Comparison of ENCODE assay signal across 26 cellular contexts in the genomic region with DNA sequence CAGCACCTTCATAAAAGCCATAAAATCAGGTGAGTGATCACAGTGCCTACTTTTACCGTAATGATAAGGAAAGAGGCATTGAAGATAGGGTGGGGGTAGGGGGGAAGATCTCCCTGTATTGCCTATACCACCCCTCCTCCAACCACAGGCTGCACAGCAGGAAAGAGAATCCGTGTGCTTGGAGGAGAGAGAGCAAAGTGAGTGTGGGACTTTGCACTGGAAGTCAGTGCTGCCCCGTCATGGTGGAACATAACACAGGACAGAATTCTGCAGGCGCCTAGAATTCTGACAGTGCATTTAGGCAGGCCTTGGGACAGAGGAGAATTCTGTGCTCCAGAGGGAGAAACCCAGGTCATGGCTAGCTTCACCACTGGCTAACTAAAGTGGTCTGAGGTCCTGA. TPM values are rescaled to one million over a fixed set of nuclear protein-coding genes. Genes with fewer than 3 reads are reported as not detected.
A peak's percentile ranks its signal among the peaks of the same experiment; 100 is the strongest.
DNase-seq lines count a peak whose midpoint lies in the region; ATAC-seq and TF ChIP-seq lines count a peak whose summit lies in the region.
"Had no signal": no experiment of that assay in that cellular context is flagged by ENCODE, and none has a peak within 500 bp of the region (broad histone marks: within the 10 kb centered on the region; RNA-seq: fewer than 3 reads in every experiment).

No MANE protein-coding gene starts in this region.

- H3K4me1 Mint-ChIP-seq in GM23338 = peaks cover 12% of the 10 kb centered on the region; the same call in 2 of the 3 replicates
- H3K4me1 Mint-ChIP-seq: B cell had no signal

- intact Hi-C loops in body of pancreas (cut with DNase I) = loop anchor here (10.0 kb wide), 2 partner anchors 69 to 289 kb away; no protein-coding TSS in a partner anchor

- H4K91ac ChIP-seq in neuronal stem cell (ENCODE audit: low read depth, low read length, poor library complexity) = no peak overlapping the region

- H3K4me1 ChIP-seq in GM23338 (ENCODE audit: insufficient read depth) = no peaks in the 10 kb centered on the region
- peaks cover 49% of the 10 kb centered on the region for H3K4me1 ChIP-seq in body of pancreas
- H3K4me1 ChIP-seq in neuronal stem cell (ENCODE audit: control insufficient read depth in 2 of 2, insufficient read depth in 1 of 2, low read depth in 1 of 2, low read length in 2 of 2) = peaks cover 0 to 5% of the 10 kb centered on the region in 2 donors

- no peaks in the 10 kb centered on the region for H3K27me3 ChIP-seq in GM23338 (ENCODE audit: insufficient read depth)
- no peaks in the 10 kb centered on the region for H3K27me3 ChIP-seq in body of pancreas
- no peaks in the 10 kb centered on the region for H3K27me3 ChIP-seq in neuronal stem cell (ENCODE audit: control insufficient read depth in 3 of 3, insufficient read depth in 3 of 3, low read depth in 1 of 3, low read length in 3 of 3)

- no peak overlapping the region for H3K4me3 Mint-ChIP-seq in GM23338
- H3K4me3 Mint-ChIP-seq: B cell; CD8-positive, alpha-beta T cell; HFFc6 had no signal

- no peaks in the 10 kb centered on the region for H3F3A ChIP-seq in GM23338 (replicated peaks; ENCODE audit: low read depth)

- H3K36me3 ChIP-seq in GM23338 (ENCODE audit: insufficient read depth) (no peaks in the 10 kb centered on the region), body of pancreas (replicated peaks in 1 of 2; ENCODE audit: insufficient read depth in 1 of 2, low read depth in 2 of 2) (no peaks in the 10 kb centered on the region), neuronal stem cell (replicated peaks in 1 of 2; ENCODE audit: control insufficient read depth in 2 of 2, insufficient read depth in 2 of 2, low read length in 2 of 2) (no peaks in the 10 kb centered on the region)
- H3K36me3 ChIP-seq: HAP-1 had no signal

- peak overlapping the region; percentile 68 for H2AFZ ChIP-seq in GM23338
- no peak overlapping the region for H2AFZ ChIP-seq in neuronal stem cell (ENCODE audit: low read length)

- H3K23ac ChIP-seq in neuronal stem cell (ENCODE audit: low read depth, low read length, poor library complexity) = no peak overlapping the region

- H4K8ac ChIP-seq in neuronal stem cell (ENCODE audit: low read depth, low read length) = no peak overlapping the region

- TF ChIP-seq CTCF in GM23338 (conservative IDR thresholded peaks at IDR 0.05; ENCODE audit: low read depth in 2 of 2) (no peak), body of pancreas (IDR thresholded peaks at IDR 0.05) (no peak)

- no peak overlapping the region for H2AK5ac ChIP-seq in neuronal stem cell (ENCODE audit: low read depth, low read length)

- H2BK15ac ChIP-seq in neuronal stem cell (ENCODE audit: low read length) = no peak overlapping the region

- no peaks in the 10 kb centered on the region for H3K36me3 Mint-ChIP-seq in GM23338 (ENCODE audit: low read depth)
- H3K36me3 Mint-ChIP-seq: CD8-positive, alpha-beta T cell had no signal

- no peak overlapping the region for H3K27ac ChIP-seq in GM23338 (ENCODE audit: low read depth)
- H3K27ac ChIP-seq in body of pancreas = peak overlapping the region in 1 of 4 donors; percentile 59
- H3K27ac ChIP-seq in neuronal stem cell (replicated peaks; ENCODE audit: low read length) = no peak overlapping the region
- H3K27ac ChIP-seq: 22Rv1, C4-2B had no signal

- H3K9me2 ChIP-seq in GM23338 (ENCODE audit: insufficient read depth) = no peaks in the 10 kb centered on the region
- H3K9me2 ChIP-seq: SK-N-SH had no signal

- peaks cover 4% of the 10 kb centered on the region for H3K27me3 Mint-ChIP-seq in GM23338 (ENCODE audit: insufficient read depth, low read depth, poor library complexity)
- H3K27me3 Mint-ChIP-seq: B cell had no signal

- H3K79me1 ChIP-seq in neuronal stem cell (ENCODE audit: low read depth, low read length) = no peaks in the 10 kb centered on the region

- no peak overlapping the region for H3K4me3 ChIP-seq in GM23338
- H3K4me3 ChIP-seq in body of pancreas = no peak overlapping the region
- no peak overlapping the region for H3K4me3 ChIP-seq in neuronal stem cell (ENCODE audit: low read length in 2 of 2)
- H3K4me3 ChIP-seq: GM12878, HAP-1 had no signal

- no peak for DNase-seq in GM23338 (ENCODE audit: low spot score)
- DNase-seq in body of pancreas = peak; percentile 34 to 63 (median 45)
- DNase-seq in left kidney (ENCODE audit: low read depth, low spot score) = peak; percentile 19
- no peak for DNase-seq in neuronal stem cell (ENCODE audit: low spot score)
- no peak for DNase-seq in activated CD8-positive, alpha-beta memory T cell treated with anti-CD3 and anti-CD28 coated beads, Interleukin-2, amount 50 U/mL, for 48 hours
- DNase-seq in retina = no peak
- DNase-seq: Caco-2; CD8-positive, alpha-beta T cell; HFFc6; Kasumi-1; NCI-H1092 treated with DMSO at 0.1 percent for 48 hours; NCI-H1436; NCI-H187; NCI-H2171 treated with DMSO at 0.1 percent for 48 hours; NCI-H345; NCI-H524; NCI-H748 treated with DMSO at 0.1 percent for 48 hours; NK-92 treated with Interleukin-12 subunit alpha and Interleukin-12 subunit beta, amount 100 ng/mL, for 24 hours; PC-3; SK-N-SH had no signal

- H3K9ac ChIP-seq in neuronal stem cell (ENCODE audit: low read depth, low read length, poor library complexity) = no peak overlapping the region
- H3K9ac ChIP-seq: SK-N-SH had no signal

- H3K9me3 ChIP-seq in body of pancreas = no peaks in the 10 kb centered on the region
- H3K9me3 ChIP-seq in neuronal stem cell (replicated peaks in 1 of 2; ENCODE audit: control insufficient read depth in 2 of 2, insufficient read depth in 1 of 2, low read depth in 1 of 2, low read length in 2 of 2) = no peaks in the 10 kb centered on the region
- H3K9me3 ChIP-seq: Caco-2, SK-N-SH had no signal

- no peaks in the 10 kb centered on the region for H3K79me2 ChIP-seq in GM23338 (replicated peaks; ENCODE audit: insufficient read depth)

- H3K4me2 ChIP-seq in GM23338 = no peak overlapping the region
- no peak overlapping the region for H3K4me2 ChIP-seq in neuronal stem cell (ENCODE audit: insufficient read depth, low read length, poor library complexity, severe bottlenecking)
- H3K4me2 ChIP-seq: SK-N-SH had no signal

- WGBS in body of pancreas, 2 donors = 16 to 37% methylated on average over 4 of the region's 4 CpGs
- WGBS in neuronal stem cell (ENCODE audit: extremely low coverage in 2 of 2, insufficient read length in 2 of 2, insufficient replicate concordance in 1 of 2), 2 donors = no CpG with 5 or more reads among the region's 4 CpGs

- H3K14ac ChIP-seq in neuronal stem cell (ENCODE audit: low read length) = no peak overlapping the region

- H3K4ac ChIP-seq in neuronal stem cell (ENCODE audit: low read length) = no peak overlapping the region

- H2BK5ac ChIP-seq in neuronal stem cell (ENCODE audit: low read length) = no peak overlapping the region

- ATAC-seq in GM23338 (no peak), body of pancreas (peak; percentile 72), GM19463 (IDR thresholded peaks at IDR 0.05; ENCODE audit: unreplicated experiment) (no peak)
- ATAC-seq: CD8-positive, alpha-beta T cell; GM12878; PC-3 had no signal

- peak overlapping the region; percentile 9 for H3K18ac ChIP-seq in neuronal stem cell (ENCODE audit: low read length)

- H2BK120ac ChIP-seq in neuronal stem cell (ENCODE audit: low read depth, low read length) = no peak overlapping the region

- H3K27ac Mint-ChIP-seq in GM23338 = no peak overlapping the region
- H3K27ac Mint-ChIP-seq: B cell; CD8-positive, alpha-beta T cell; HFFc6 had no signal

- H3K9me3 Mint-ChIP-seq in GM23338 = no peaks in the 10 kb centered on the region
- H3K9me3 Mint-ChIP-seq: HFFc6 had no signal

- no peaks in the 10 kb centered on the region for H4K20me1 ChIP-seq in GM23338 (replicated peaks; ENCODE audit: insufficient read depth)

- no peak overlapping the region for H2BK12ac ChIP-seq in neuronal stem cell (ENCODE audit: low read length)

- TF ChIP-seq POLR2A in body of pancreas (IDR thresholded peaks at IDR 0.05) = no peak

TF ChIP-seq in GM23338, 12 proteins besides CTCF, POLR2A, EP300 and RAD21 (continues in another document):
- TF ChIP-seq CREB1 (CRISPR knock-in tag; IDR thresholded peaks at IDR 0.05; ENCODE audit: low read depth) (no peak), NANOG (IDR thresholded peaks at IDR 0.05; ENCODE audit: borderline replicate concordance) (no peak), POLR2AphosphoS5 (IDR thresholded peaks at IDR 0.05; ENCODE audit: low read depth) (no peak), STAT1 (IDR thresholded peaks at IDR 0.05; ENCODE audit: unreplicated experiment) (no peak)
- TF ChIP-seq, protein P1, sequence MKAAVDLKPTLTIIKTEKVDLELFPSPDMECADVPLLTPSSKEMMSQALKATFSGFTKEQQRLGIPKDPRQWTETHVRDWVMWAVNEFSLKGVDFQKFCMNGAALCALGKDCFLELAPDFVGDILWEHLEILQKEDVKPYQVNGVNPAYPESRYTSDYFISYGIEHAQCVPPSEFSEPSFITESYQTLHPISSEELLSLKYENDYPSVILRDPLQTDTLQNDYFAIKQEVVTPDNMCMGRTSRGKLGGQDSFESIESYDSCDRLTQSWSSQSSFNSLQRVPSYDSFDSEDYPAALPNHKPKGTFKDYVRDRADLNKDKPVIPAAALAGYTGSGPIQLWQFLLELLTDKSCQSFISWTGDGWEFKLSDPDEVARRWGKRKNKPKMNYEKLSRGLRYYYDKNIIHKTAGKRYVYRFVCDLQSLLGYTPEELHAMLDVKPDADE (IDR thresholded peaks at IDR 0.05) = no peak

RNA-seq across cellular contexts. Expression of a gene that starts 3.5 kb away (rescaled TPM):
- total RNA-seq in GM23338 (2014; rRNA removed; shearing (Covaris generic)) = 0.12 and 0.31 TPM in 2 replicates
- polyA plus RNA-seq in GM23338 (2016; fragmentation: Nextera tagmentation; extraction: Ambion mirVana) = 0.09 TPM in 1 of 2 replicates, not detected in the other
- total RNA-seq in body of pancreas = 10 to 100 TPM in 1 of 2 donors, 1 to 10 TPM in 1; 7.3 to 16.1 TPM
- 4.4 TPM for polyA plus RNA-seq in neuronal stem cell (2013, experiment 1 of 2)
- 4.7 TPM for polyA plus RNA-seq in neuronal stem cell (2013, experiment 2 of 2)

RNA-seq across cellular contexts. Expression of a gene that starts 21.2 kb away (rescaled TPM):
- total RNA-seq in GM23338 (2014; rRNA removed; shearing (Covaris generic)) = 9.2 and 15.3 TPM in 2 replicates
- polyA plus RNA-seq in GM23338 (2016; fragmentation: Nextera tagmentation; extraction: Ambion mirVana) = 6.4 and 11.7 TPM in 2 replicates
- total RNA-seq in body of pancreas = 10 to 100 TPM; 16.1 to 20.8 TPM
- polyA plus RNA-seq in neuronal stem cell (2013, experiment 1 of 2) = 18.0 TPM
- polyA plus RNA-seq in neuronal stem cell (2013, experiment 2 of 2) = 17.4 TPM

Comparison
In these comparisons a context has a peak if more than half of its experiments do, and no peak if none do; other contexts are left out.
1. DNase-seq: peak in body of pancreas (4 of 4) and left kidney (single experiment); none in GM23338 (single experiment), neuronal stem cell (single experiment), activated CD8-positive, alpha-beta memory T cell treated with anti-CD3 and anti-CD28 coated beads, Interleukin-2, amount 50 U/mL, for 48 hours (single experiment) and retina (single experiment).